In the genomic region with DNA sequence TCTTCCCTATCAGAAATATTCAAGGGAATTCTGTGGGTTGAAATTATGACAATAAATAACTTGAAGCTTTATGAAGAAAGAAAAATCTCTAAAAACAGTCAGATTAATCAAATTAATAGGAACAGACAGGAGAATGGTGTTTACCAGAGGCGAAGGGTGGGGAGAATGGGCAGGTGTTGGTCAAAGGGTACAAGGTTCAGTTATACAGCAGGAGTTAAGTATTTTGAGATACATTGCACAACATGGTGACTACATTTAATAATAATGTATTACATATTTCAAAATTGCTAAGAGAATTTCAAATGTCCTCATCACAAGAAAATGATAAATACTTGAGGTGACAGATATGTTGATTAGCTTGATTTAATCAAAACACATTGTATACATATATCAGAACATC, we compare ENCODE assay signal across 25 cellular contexts.
"Had no signal": no experiment of that assay in that cellular context is flagged by ENCODE, and none has a peak within 500 bp of the region (broad histone marks: within the 10 kb centered on the region; RNA-seq: fewer than 3 reads in every experiment).

No MANE protein-coding gene starts in this region.

- H2AFZ ChIP-seq: parathyroid adenoma had no signal

- H3K27me3 Mint-ChIP-seq: naive B cell; stimulated activated naive B cell treated with anti-CD40 and anti-IgM and Interleukin-4, amounts not matched to agents 10 μg/mL and 1 μg/mL and 100 μg/mL, for 72 hours; stimulated activated naive CD8-positive, alpha-beta T cell treated with anti-CD3 and anti-CD28 coated beads, Interleukin-15, amount 100 ng/mL, for 72 hours had no signal

- H3K4me1 ChIP-seq: gastrocnemius medialis, left ventricle myocardium inferior, prostate gland, testis, tibial nerve had no signal

- H3K36me3 ChIP-seq: prostate gland had no signal

- DNase-seq: cortex of kidney; dorsolateral prefrontal cortex; effector CD8-positive, alpha-beta T cell; gastrocnemius medialis; heart right ventricle; hypothalamus; islet precursor cell; left ventricle myocardium inferior; mesenchymal stem cell; midbrain; naive B cell; nephron progenitor cell; retina; stimulated activated CD4-positive, alpha-beta T cell treated with anti-CD3 and anti-CD28 coated beads, Interleukin-2, amount 100 ng/mL, for 24 hours; stimulated activated CD4-positive, alpha-beta T cell treated with anti-CD3 and anti-CD28 coated beads, Interleukin-4, amount 100 ng/mL, for 4 hours; stimulated activated naive B cell treated with anti-CD40 and anti-IgM and Interleukin-4, amounts not matched to agents 10 μg/mL and 1 μg/mL and 100 μg/mL, for 72 hours; stimulated activated naive CD8-positive, alpha-beta T cell treated with anti-CD3 and anti-CD28 coated beads, Interleukin-15, amount 100 ng/mL, for 72 hours; testis had no signal

- H3K9ac ChIP-seq: parathyroid adenoma had no signal

- H3K27ac ChIP-seq: dorsolateral prefrontal cortex, gastrocnemius medialis, heart right ventricle, left ventricle myocardium inferior, parathyroid adenoma, prostate gland, testis, tibial nerve had no signal

- H3K4me1 Mint-ChIP-seq: nephron progenitor cell had no signal

- H3K27me3 ChIP-seq: dorsolateral prefrontal cortex, gastrocnemius medialis, heart right ventricle, testis, tibial nerve had no signal

- H3K4me3 Mint-ChIP-seq: naive B cell; nephron progenitor cell; stimulated activated naive B cell treated with anti-CD40 and anti-IgM and Interleukin-4, amounts not matched to agents 10 μg/mL and 1 μg/mL and 100 μg/mL, for 72 hours; stimulated activated naive CD8-positive, alpha-beta T cell treated with anti-CD3 and anti-CD28 coated beads, Interleukin-15, amount 100 ng/mL, for 72 hours had no signal

- H3K27ac Mint-ChIP-seq: nephron progenitor cell; stimulated activated naive B cell treated with anti-CD40 and anti-IgM and Interleukin-4, amounts not matched to agents 10 μg/mL and 1 μg/mL and 100 μg/mL, for 72 hours; stimulated activated naive CD8-positive, alpha-beta T cell treated with anti-CD3 and anti-CD28 coated beads, Interleukin-15, amount 100 ng/mL, for 72 hours had no signal

- ATAC-seq: esophagus mucosa; gastrocnemius medialis; heart right ventricle; sciatic nerve; stimulated activated naive B cell treated with anti-CD40 and anti-IgM and Interleukin-4, amounts not matched to agents 10 μg/mL and 1 μg/mL and 100 μg/mL, for 72 hours; stimulated activated naive CD8-positive, alpha-beta T cell treated with anti-CD3 and anti-CD28 coated beads, Interleukin-15, amount 100 ng/mL, for 72 hours had no signal

- H3K9me3 ChIP-seq: gastrocnemius medialis, prostate gland, testis had no signal

- FAIRE-seq: endometrium had no signal

- H3K4me3 ChIP-seq: dorsolateral prefrontal cortex, gastrocnemius medialis, heart right ventricle, left ventricle myocardium inferior, lung, prostate gland, testis, tibial nerve had no signal
